In the genomic region with DNA sequence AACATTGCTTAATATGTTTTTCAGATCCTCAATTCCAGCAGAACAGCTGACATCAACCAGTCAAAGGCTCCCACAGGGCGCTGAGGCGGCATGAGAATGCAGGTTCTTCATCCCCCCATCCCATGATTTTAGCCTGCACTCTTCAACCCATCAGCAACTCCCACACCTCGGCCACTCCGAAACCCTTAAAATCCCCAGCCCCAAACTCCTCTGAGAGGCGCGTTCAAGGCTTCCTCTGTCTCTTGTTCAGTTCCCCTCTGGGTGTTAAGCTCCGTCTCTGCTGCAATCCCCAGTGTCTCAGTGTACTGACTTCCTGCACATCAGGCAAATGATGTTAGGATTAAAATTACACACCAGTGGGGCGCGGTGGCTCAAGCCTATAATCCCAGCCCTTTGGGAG, we compare ENCODE assay signal across 17 cellular contexts. TPM values are rescaled to one million over a fixed set of nuclear protein-coding genes. Genes with fewer than 3 reads are reported as not detected.
DNase-seq lines count a peak whose midpoint lies in the region; ATAC-seq, FAIRE-seq and TF ChIP-seq lines count a peak whose summit lies in the region.
"Had no signal": no experiment of that assay in that cellular context is flagged by ENCODE, and none has a peak within 500 bp of the region (broad histone marks: within the 10 kb centered on the region; RNA-seq: fewer than 3 reads in every experiment).

No MANE protein-coding gene starts in this region.

- 92% methylated on average over 9 of the region's 9 CpGs; no CpG with 5 or more reads in 1 of the 2 experiments for WGBS in H1 (ENCODE audit: extremely low coverage in 1 of 2, insufficient coverage in 1 of 2, insufficient read length in 1 of 2, insufficient replicate concordance in 2 of 2, low coverage in 1 of 2, low lambda C conversion rate in 2 of 2, missing lambda C conversion rate in 1 of 2), 2 experiments

- no peaks in the 10 kb centered on the region for H4K20me1 ChIP-seq in GM23338 (replicated peaks; ENCODE audit: insufficient read depth)
- H4K20me1 ChIP-seq in H1 (replicated peaks in 1 of 2; ENCODE audit: control insufficient read depth in 1 of 2, insufficient read depth in 2 of 2, low read length in 2 of 2): peaks cover 0 to 2% of the 10 kb centered on the region in 2 experiments

- TF ChIP-seq CTCF in GM23338 (conservative IDR thresholded peaks at IDR 0.05; ENCODE audit: low read depth in 2 of 2): no peak
- no peak for TF ChIP-seq CTCF in H1 (IDR thresholded peaks at IDR 0.05; ENCODE audit: control extremely low read depth in 1 of 3, insufficient read depth in 1 of 3, low read depth in 1 of 3, low read length in 3 of 3)
- no peak for TF ChIP-seq CTCF in nephron progenitor cell (IDR thresholded peaks at IDR 0.05)

- H3F3A ChIP-seq in GM23338 (replicated peaks; ENCODE audit: low read depth): 0 out of 2 replicates have a peak, but pooled peaks cover 2% of the 10 kb centered on the region

- no peaks in the 10 kb centered on the region for H3K9me2 ChIP-seq in GM23338 (ENCODE audit: insufficient read depth)

- H3K27ac ChIP-seq in GM23338 (ENCODE audit: low read depth) (no peak overlapping the region), H1 (ENCODE audit: low read depth, low read length) (no peak overlapping the region)
- H3K27ac ChIP-seq: C4-2B had no signal

- no peak overlapping the region for H3K14ac ChIP-seq in H1 (ENCODE audit: insufficient read length)

- H3K36me3 Mint-ChIP-seq in GM23338 (ENCODE audit: low read depth) (no peaks in the 10 kb centered on the region), nephron progenitor cell (ENCODE audit: low read depth) (peaks cover 11% of the 10 kb centered on the region)

- no peak overlapping the region for H3K56ac ChIP-seq in H1 (replicated peaks; ENCODE audit: insufficient read length, low read depth, low read length)

- H3K4me2 ChIP-seq in GM23338 (no peak overlapping the region), H1 (ENCODE audit: insufficient read depth in 1 of 2, low read depth in 2 of 2, low read length in 2 of 2) (no peak overlapping the region)

- H3K4me1 ChIP-seq in GM23338 (ENCODE audit: insufficient read depth) (peaks cover 5% of the 10 kb centered on the region; the same call in 1 of the 2 replicates), H1 (replicated peaks in 1 of 4; ENCODE audit: control insufficient read depth in 3 of 4, insufficient read depth in 4 of 4, low read length in 3 of 4) (no peaks in the 10 kb centered on the region)

- H3K36me3 ChIP-seq in GM23338 (ENCODE audit: insufficient read depth): no peaks in the 10 kb centered on the region
- no peaks in the 10 kb centered on the region; a peak in 1 of 8 replicates for H3K36me3 ChIP-seq in H1 (ENCODE audit: control insufficient read depth in 2 of 4, insufficient read depth in 4 of 4, low read length in 3 of 4)

- no peak overlapping the region for H3K9ac ChIP-seq in H1 (replicated peaks in 1 of 4; ENCODE audit: extremely low read depth in 1 of 4, low read depth in 3 of 4, low read length in 3 of 4)

- H3K4me3 Mint-ChIP-seq in GM23338 (no peak overlapping the region), nephron progenitor cell (no peak overlapping the region)

- H3K23ac ChIP-seq in H1 (ENCODE audit: insufficient read length): no peak overlapping the region

- no peak overlapping the region for H3K18ac ChIP-seq in H1 (ENCODE audit: extremely low read depth, low read length)

- peak overlapping the region; percentile 48; the same call in 1 of the 2 replicates for H3K27ac Mint-ChIP-seq in GM23338
- peak overlapping the region; percentile 72 for H3K27ac Mint-ChIP-seq in nephron progenitor cell

- H2AFZ ChIP-seq in GM23338 (no peak overlapping the region), H1 (ENCODE audit: low read length) (no peak overlapping the region)

- POLR2A ChIA-PET in H1 (lab: Charles Lee; ENCODE audit: partially characterized antibody): interaction anchor here (0.7 to 1.5 kb wide), 3 partner anchors 8 to 55 kb away, joined by 3 read pairs; no protein-coding TSS in a partner anchor

- no peaks in the 10 kb centered on the region for H3K27me3 ChIP-seq in GM23338 (ENCODE audit: insufficient read depth)
- no peaks in the 10 kb centered on the region for H3K27me3 ChIP-seq in H1 (replicated peaks in 1 of 4; ENCODE audit: control insufficient read depth in 3 of 4, extremely low read depth in 1 of 4, insufficient read depth in 3 of 4, low read length in 3 of 4)

- no peak overlapping the region for H4K5ac ChIP-seq in H1 (ENCODE audit: insufficient read length, low read depth, low read length)

- DNase-seq in SIG-M5 treated with dmso at 0.1 percent for 504 hours (lab: John Stamatoyannopoulos, UW; ENCODE audit: unreplicated experiment): peak; percentile 84
- no peak for DNase-seq in SIG-M5 (lab: John Stamatoyannopoulos, UW)
- DNase-seq in GM23338 (ENCODE audit: low spot score): no peak
- DNase-seq in H1 (ENCODE audit: low read depth in 1 of 2, low spot score in 2 of 2): no peak
- DNase-seq in nephron progenitor cell: no peak
- no peak for DNase-seq in activated CD4-positive, CD25-positive, alpha-beta regulatory T cell treated with anti-CD3 and anti-CD28 coated beads, Interleukin-2, amount 50 U/mL, for 72 hours
- DNase-seq: Caco-2, H7, NCI-H1092, NCI-H2107, NCI-H345, NCI-H69, SHP77 had no signal

- no peaks in the 10 kb centered on the region for H3K23me2 ChIP-seq in H1 (ENCODE audit: low read depth, low read length)

- no peak overlapping the region for H2AK5ac ChIP-seq in H1 (ENCODE audit: low read depth, low read length)

- TF ChIP-seq EP300 in H1 (IDR thresholded peaks at IDR 0.05; ENCODE audit: borderline replicate concordance in 1 of 2, low read depth in 2 of 2, low read length in 2 of 2): no peak

- H3K4me1 Mint-ChIP-seq in GM23338 (peaks cover 9% of the 10 kb centered on the region), nephron progenitor cell (peaks cover 9% of the 10 kb centered on the region)

- no peak overlapping the region for H2BK15ac ChIP-seq in H1 (ENCODE audit: low read length)

- peak overlapping the region; percentile 86; the same call in 1 of the 2 replicates for H4K8ac ChIP-seq in H1 (ENCODE audit: extremely low read depth, insufficient read depth, low read length)

- H3K4ac ChIP-seq in H1 (replicated peaks; ENCODE audit: insufficient read length, low read depth, low read length): no peak overlapping the region

- H2BK20ac ChIP-seq in H1 (ENCODE audit: low read length): no peak overlapping the region

- peaks cover 6% of the 10 kb centered on the region for H3K27me3 Mint-ChIP-seq in GM23338 (ENCODE audit: insufficient read depth, low read depth, poor library complexity)
- H3K27me3 Mint-ChIP-seq in nephron progenitor cell (ENCODE audit: low read depth, poor library complexity): peaks cover 2% of the 10 kb centered on the region

- no peak for TF ChIP-seq POLR2A in H1 (IDR thresholded peaks at IDR 0.05; ENCODE audit: control extremely low read depth in 1 of 2, low read depth in 2 of 2, low read length in 2 of 2)

- no peak for ATAC-seq in GM23338
- no peak for ATAC-seq in GM19463 (IDR thresholded peaks at IDR 0.05; ENCODE audit: unreplicated experiment)
- no peak for ATAC-seq in activated CD4-positive, CD25-positive, alpha-beta regulatory T cell treated with anti-CD3 and anti-CD28 coated beads, Interleukin-2, amount 50 U/mL, for 24 hours
- ATAC-seq: Panc1 had no signal

- H3K9me3 Mint-ChIP-seq in GM23338 (peaks cover 2% of the 10 kb centered on the region; the same call in 1 of the 3 replicates), nephron progenitor cell (no peaks in the 10 kb centered on the region)

- H3K79me1 ChIP-seq in H1 (ENCODE audit: low read depth, low read length): no peaks in the 10 kb centered on the region; the same call in 1 of the 2 replicates

- TF ChIP-seq RAD21 in H1 (IDR thresholded peaks at IDR 0.05 in 1 of 2, conservative IDR thresholded peaks at IDR 0.05 in 1 of 2; ENCODE audit: low read depth in 2 of 2, low read length in 2 of 2): no peak

- H3K4me3 ChIP-seq in GM23338 (no peak overlapping the region), H1 (ENCODE audit: extremely low read depth in 1 of 4, insufficient read depth in 2 of 4, low read depth in 3 of 4, low read length in 4 of 4) (no peak overlapping the region)

- H3K9me3 ChIP-seq in H1 (ENCODE audit: insufficient read depth in 2 of 2, low read depth in 1 of 2, low read length in 1 of 2): no peaks in the 10 kb centered on the region
- H3K9me3 ChIP-seq: Caco-2 had no signal

- FAIRE-seq in H1 (lab: Jason Lieb, UNC): no peak

- H3K79me2 ChIP-seq in GM23338 (replicated peaks; ENCODE audit: insufficient read depth) (no peaks in the 10 kb centered on the region), H1 (ENCODE audit: control insufficient read depth in 1 of 2, insufficient read depth in 2 of 2, low read length in 2 of 2) (no peaks in the 10 kb centered on the region)

- no peak overlapping the region for H2BK120ac ChIP-seq in H1 (replicated peaks; ENCODE audit: low read depth, low read length)

- no peak overlapping the region for H4K91ac ChIP-seq in H1 (replicated peaks; ENCODE audit: insufficient read length, low read length)

- H2BK12ac ChIP-seq in H1 (ENCODE audit: low read depth, low read length): no peak overlapping the region

- CTCF ChIA-PET in H1 (lab: Charles Lee; ENCODE audit: partially characterized antibody): interaction anchor here (0.6 to 2.9 kb wide), 7 partner anchors 14 to 179 kb away, joined by 3 to 11 read pairs (median 3); no protein-coding TSS in a partner anchor

- no peak overlapping the region for H2BK5ac ChIP-seq in H1 (ENCODE audit: low read depth, low read length)

TF ChIP-seq in GM23338, 12 proteins besides CTCF, POLR2A, EP300 and RAD21 (continues in another document):
- TF ChIP-seq ZNF114 (CRISPR knock-in tag; IDR thresholded peaks at IDR 0.05) (no peak), NANOG (IDR thresholded peaks at IDR 0.05; ENCODE audit: borderline replicate concordance) (no peak), POLR2AphosphoS5 (IDR thresholded peaks at IDR 0.05; ENCODE audit: low read depth) (no peak), EZH2 (IDR thresholded peaks at IDR 0.05; ENCODE audit: low read depth, unreplicated experiment) (no peak)

TF ChIP-seq in H1, 55 proteins besides CTCF, POLR2A, EP300 and RAD21 (continues in another document):
- TF ChIP-seq POLR2AphosphoS5 (IDR thresholded peaks at IDR 0.05; ENCODE audit: low read depth, low read length): no peak
- TF ChIP-seq SIRT6 (IDR thresholded peaks at IDR 0.05; ENCODE audit: low read length): no peak
- no peak for TF ChIP-seq YY1 (IDR thresholded peaks at IDR 0.05; ENCODE audit: low read depth, low read length)
- no peak for TF ChIP-seq NRF1 (IDR thresholded peaks at IDR 0.05; ENCODE audit: low read depth, low read length)

RNA-seq across cellular contexts. Expression of a gene that starts 24.2 kb away (rescaled TPM):
- 97.8 and 107 TPM in 2 replicates for total RNA-seq in GM23338 (2014; rRNA removed; shearing (Covaris generic))
- polyA plus RNA-seq in GM23338 (2016; fragmentation: Nextera tagmentation; extraction: Ambion mirVana): 34.5 and 36.5 TPM in 2 replicates
- 140 and 146 TPM in 2 replicates for total RNA-seq in H1 (2021; fragmentation: NEBNext Ultra II Directional; extraction: Animal tissue kit (Norgen Biotek cat#: 25700))
- polyA plus RNA-seq in H1 (2011; rRNA removed): 97.6 and 99.5 TPM in 2 replicates
- 73.9 TPM for polyA plus RNA-seq in H1 (2011; cell fraction: cytosol; rRNA removed)
- polyA plus RNA-seq in H1 (2011; cell fraction: nucleus; rRNA removed): 105 TPM
- 153 to 170 TPM (median 160 TPM) in 4 replicates for polyA plus RNA-seq in H1 (2012, experiment 1 of 2)
- 111 TPM for polyA plus RNA-seq in H1 (2012, experiment 2 of 2)
- polyA plus RNA-seq in H1 (2013, experiment 1 of 2): 196 TPM
- polyA plus RNA-seq in H1 (2013, experiment 2 of 2): 198 TPM
- polyA minus RNA-seq in H1 (2011; rRNA and poly(A)+ RNA removed): 68.6 and 75.6 TPM in 2 replicates
- polyA minus RNA-seq in H1 (2011; cell fraction: cytosol; rRNA and poly(A)+ RNA removed): 80.5 TPM
- polyA minus RNA-seq in H1 (2011; cell fraction: nucleus; rRNA and poly(A)+ RNA removed): 36.3 TPM
